28 cellular contexts compared by ENCODE assay signal in genomic region chr19:12759686-12760085, GRCh38. TPM values are rescaled to one million over a fixed set of nuclear protein-coding genes. Genes with fewer than 3 reads are reported as not detected.
"Had no signal": no experiment of that assay in that cellular context is flagged by ENCODE, and none has a peak within 500 bp of the region (broad histone marks: within the 10 kb centered on the region; RNA-seq: fewer than 3 reads in every experiment).

No MANE protein-coding gene starts in this region.

- DNase-seq: IMR-90; Kasumi-1; MM.1S; NCI-H1092 treated with DMSO at 0.1 percent for 48 hours; NCI-H1436; NCI-H187; NCI-H2029; NCI-H2081 treated with DMSO at 0.1 percent for 48 hours; NCI-H2171; NCI-H226; NCI-H446; NCI-H510A; NCI-H524 treated with DMSO at 0.1 percent for 48 hours; NCI-H69; NCI-H774; NK-92 treated with Interleukin-12 subunit alpha and Interleukin-12 subunit beta, amount 100 ng/mL, for 24 hours; PC-3; SHP77 treated with DMSO at 0.1 percent for 48 hours; SJCRH30; SW 1271; T-cell had no signal

- H3K9me3 Mint-ChIP-seq: T-cell; T-helper 1 cell treated with Interleukin-12 subunit alpha and Interleukin-12 subunit beta and Interleukin-4 antibody, amounts not matched to agents 30 μg/mL and 1 μg/mL, for 36 hours had no signal

- H3K4me3 ChIP-seq: SJCRH30 had no signal

- H3K4me3 Mint-ChIP-seq: T-cell; T-helper 1 cell treated with Interleukin-12 subunit alpha and Interleukin-12 subunit beta and Interleukin-4 antibody, amounts not matched to agents 30 μg/mL and 1 μg/mL, for 36 hours had no signal

- H3K9me3 ChIP-seq: SJCRH30 had no signal

- H3K9ac ChIP-seq: KMS-11 had no signal

- H3K27ac Mint-ChIP-seq: T-cell; T-helper 1 cell treated with Interleukin-12 subunit alpha and Interleukin-12 subunit beta and Interleukin-4 antibody, amounts not matched to agents 30 μg/mL and 1 μg/mL, for 36 hours had no signal

- H3K27ac ChIP-seq: KMS-11, SJCRH30 had no signal

- H3K27me3 ChIP-seq: SJCRH30 had no signal

- H3K4me1 ChIP-seq: SJCRH30 had no signal

RNA-seq across cellular contexts. Expression of gene BEST2, which starts 8.1 kb away (rescaled TPM):
- total RNA-seq: HepG2, HT1080, IMR-90, M059J, OCI-LY7, Right ventricle myocardium inferior had no signal
- polyA plus RNA-seq: HepG2, IMR-90 had no signal
